8 cellular contexts compared by ENCODE assay signal in genomic region chr5:62306494-62307363, GRCh38. TPM values are rescaled to one million over a fixed set of nuclear protein-coding genes. Genes with fewer than 3 reads are reported as not detected.
DNase-seq lines count a peak whose midpoint lies in the region; ATAC-seq, FAIRE-seq and TF ChIP-seq lines count a peak whose summit lies in the region.

No MANE protein-coding gene starts in this region.

- no peaks in the 10 kb centered on the region for H3K27me3 Mint-ChIP-seq in activated naive CD8-positive, alpha-beta T cell treated with anti-CD3 and anti-CD28 coated beads, Interleukin-2, amount 10 ng/mL, durations not matched to agents 7 days and 5 days

- H4K20me1 ChIP-seq in BLaER1, result peaks cover 48% of the 10 kb centered on the region

- peak overlapping the region; percentile 95 for H3K4me3 Mint-ChIP-seq in activated naive CD8-positive, alpha-beta T cell treated with anti-CD3 and anti-CD28 coated beads, Interleukin-2, amount 10 ng/mL, durations not matched to agents 7 days and 5 days

- H3K9me3 ChIP-seq in BLaER1, result no peaks in the 10 kb centered on the region
- no peaks in the 10 kb centered on the region for H3K9me3 ChIP-seq in SJSA1 (replicated peaks)
- no peaks in the 10 kb centered on the region for H3K9me3 ChIP-seq in heart right ventricle

- H3K4me2 ChIP-seq in BLaER1, result peak overlapping the region; percentile 90

- DNase-seq in GM19239 (ENCODE audit: insufficient read length, low spot score) (no peak), SJSA1 (ENCODE audit: low read depth in 1 of 2, low spot score in 2 of 2) (peak; percentile 54 to 70), heart right ventricle (peak; percentile 32 to 49), posterior cingulate gyrus (peak in 8 of 10 donors; percentile 19 to 90 (median 52))
- DNase-seq in activated naive CD8-positive, alpha-beta T cell treated with anti-CD3 and anti-CD28 coated beads, Interleukin-2, amount 10 ng/mL, durations not matched to agents 7 days and 5 days, result peak; percentile 56

- H3K27me3 ChIP-seq in BLaER1 (no peaks in the 10 kb centered on the region), SJSA1 (replicated peaks) (no peaks in the 10 kb centered on the region), heart right ventricle (no peaks in the 10 kb centered on the region)

- no peak for TF ChIP-seq CTCF in heart right ventricle (IDR thresholded peaks at IDR 0.05)

- H3K9ac ChIP-seq in BLaER1, result peak overlapping the region; percentile 95

- peaks cover 35% of the 10 kb centered on the region for H3K36me3 Mint-ChIP-seq in activated naive CD8-positive, alpha-beta T cell treated with anti-CD3 and anti-CD28 coated beads, Interleukin-2, amount 10 ng/mL, durations not matched to agents 7 days and 5 days

- H3K27ac ChIP-seq in BLaER1 (peak overlapping the region; percentile 95), SJSA1 (peak overlapping the region; percentile 73), heart right ventricle (peak overlapping the region; percentile 65 to 94 (median 86)), urinary bladder (ENCODE audit: low read depth) (peak overlapping the region; percentile 88)

- H3K36me3 ChIP-seq in BLaER1 (peaks cover 17% of the 10 kb centered on the region; the same call in 1 of the 2 replicates), SJSA1 (peaks cover 24% of the 10 kb centered on the region), heart right ventricle (no peaks in the 10 kb centered on the region), urinary bladder (ENCODE audit: insufficient read depth) (no peaks in the 10 kb centered on the region)

- FAIRE-seq in GM19239 (lab: Jason Lieb, UNC), result peak; percentile 79

- H3K4me1 ChIP-seq in BLaER1 (peaks cover 22% of the 10 kb centered on the region), SJSA1 (replicated peaks) (peaks cover 16% of the 10 kb centered on the region), heart right ventricle (peaks cover 0 to 50% (median 16%) of the 10 kb centered on the region in 9 donors), urinary bladder (ENCODE audit: insufficient read depth) (no peaks in the 10 kb centered on the region)

- peaks cover 49% of the 10 kb centered on the region for H3K4me1 Mint-ChIP-seq in activated naive CD8-positive, alpha-beta T cell treated with anti-CD3 and anti-CD28 coated beads, Interleukin-2, amount 10 ng/mL, durations not matched to agents 7 days and 5 days

- intact Hi-C loops in heart right ventricle (cut with DNase I) (loop anchor here in 4 of 10 donors (5.0 to 10.0 kb wide), 5 partner anchors 36 to 106 kb away; partner anchors contain the start of genes DIMT1 (in 2 of the 4) and IPO11 (in 1 of the 4)), posterior cingulate gyrus (cut with DNase I) (loop anchor here (2.0 to 5.0 kb wide), 2 partner anchors 48 to 96 kb away; partner anchors contain the start of gene DIMT1)

- H3K27ac Mint-ChIP-seq in activated naive CD8-positive, alpha-beta T cell treated with anti-CD3 and anti-CD28 coated beads, Interleukin-2, amount 10 ng/mL, durations not matched to agents 7 days and 5 days, result peak overlapping the region; percentile 93

- H3K9me3 Mint-ChIP-seq in activated naive CD8-positive, alpha-beta T cell treated with anti-CD3 and anti-CD28 coated beads, Interleukin-2, amount 10 ng/mL, durations not matched to agents 7 days and 5 days, result no peaks in the 10 kb centered on the region

- peak; percentile 28 for ATAC-seq in HG03432 (IDR thresholded peaks at IDR 0.05; ENCODE audit: unreplicated experiment)
- ATAC-seq in activated naive CD8-positive, alpha-beta T cell treated with anti-CD3 and anti-CD28 coated beads, Interleukin-2, amount 10 ng/mL, durations not matched to agents 7 days and 5 days (ENCODE audit: low read depth), result peak; percentile 4
- ATAC-seq in heart right ventricle, result peak; percentile 28 to 77 (median 40)

- H3K4me3 ChIP-seq in BLaER1 (peak overlapping the region; percentile 93), SJSA1 (peak overlapping the region; percentile 89), heart right ventricle (peak overlapping the region; percentile 87 to 99 (median 96)), urinary bladder (ENCODE audit: low read depth, low read length) (peak overlapping the region; percentile 96)

- POLR2A ChIA-PET in activated naive CD8-positive, alpha-beta T cell treated with anti-CD3 and anti-CD28 coated beads, Interleukin-2, amount 10 ng/mL, durations not matched to agents 7 days and 5 days (lab: Charles Lee), result interaction anchor here (0.6 to 1.7 kb wide), 14 partner anchors 10 to 271 kb away, joined by 3 to 32 read pairs (median 6); partner anchors contain the start of genes DIMT1, IPO11 and LRRC70

- WGBS in heart right ventricle, 2 donors, result 1% methylated on average over 56 to 71 of the region's 71 CpGs
- WGBS in urinary bladder, result under 1% methylated on average over 71 of the region's 71 CpGs

RNA-seq across cellular contexts. Expression of gene KIF2A, which starts 0.7 kb away (rescaled TPM):
- 44.0 and 63.6 TPM in 2 replicates for total RNA-seq in SJSA1 (2014; rRNA removed; shearing (Covaris generic))
- total RNA-seq in activated naive CD8-positive, alpha-beta T cell treated with anti-CD3 and anti-CD28 coated beads, Interleukin-2, amount 10 ng/mL, durations not matched to agents 7 days and 5 days, result 100 to 1,000 TPM; 161 to 171 TPM
- 10 to 100 TPM in 8 of 10 donors, 1 to 10 TPM in 2; 9.2 to 17.1 (median 12.2) TPM for total RNA-seq in heart right ventricle
- 1 to 10 TPM; 1.5 to 2.8 TPM for polyA plus RNA-seq in heart right ventricle
- 87.9 TPM for total RNA-seq in urinary bladder
- 16.6 TPM for polyA plus RNA-seq in urinary bladder
